26 cellular contexts compared by ENCODE assay signal in the genomic region with DNA sequence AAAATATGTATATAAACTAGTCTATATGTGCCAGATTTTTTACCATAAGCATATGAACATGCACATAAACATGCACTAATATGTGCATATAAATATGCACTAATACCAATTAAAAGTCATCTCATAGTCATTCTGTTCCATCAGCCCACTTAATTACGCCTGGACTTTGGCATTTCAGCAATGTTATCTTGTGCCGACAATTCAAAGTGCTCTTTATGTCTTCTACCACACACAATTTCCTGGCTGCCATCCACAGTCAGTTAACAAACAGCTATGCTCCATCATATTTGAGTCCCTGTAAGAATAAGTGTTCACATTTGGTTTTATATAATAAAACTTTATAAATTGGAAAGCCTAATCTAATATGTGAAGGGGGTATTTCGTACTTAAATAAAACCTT.
DNase-seq lines count a peak whose midpoint lies in the region; ATAC-seq, FAIRE-seq and TF ChIP-seq lines count a peak whose summit lies in the region.
"Had no signal": no experiment of that assay in that cellular context is flagged by ENCODE, and none has a peak within 500 bp of the region (broad histone marks: within the 10 kb centered on the region; RNA-seq: fewer than 3 reads in every experiment).

No MANE protein-coding gene starts in this region.

- POLR2A ChIA-PET in SK-N-SH (lab: Yijun Ruan, JAX): no interaction called here
- POLR2A ChIA-PET in endothelial cell of umbilical vein (lab: Charles Lee): no interaction called here
- POLR2A ChIA-PET in PC-9 (lab: Charles Lee; ENCODE audit: unreplicated experiment): no interaction called here

- no peak for TF ChIP-seq RAD21 in SK-N-SH (IDR thresholded peaks at IDR 0.05; ENCODE audit: low read length)

- TF ChIP-seq POLR2A in endothelial cell of umbilical vein (IDR thresholded peaks at IDR 0.05; ENCODE audit: low read depth, low read length): no peak

- 45% methylated on average over 3 of the region's 3 CpGs for WGBS in SK-N-SH (ENCODE audit: low lambda C conversion rate)

- H3K4me3 ChIP-seq in SK-N-SH (ENCODE audit: low read depth in 2 of 2, low read length in 1 of 2): no peak overlapping the region
- no peak overlapping the region for H3K4me3 ChIP-seq in endothelial cell of umbilical vein (replicated peaks in 1 of 3; ENCODE audit: insufficient read depth in 1 of 3, low read depth in 1 of 3, low read length in 3 of 3)
- no peak overlapping the region for H3K4me3 ChIP-seq in upper lobe of right lung
- H3K4me3 ChIP-seq in PC-9: no peak overlapping the region
- H3K4me3 ChIP-seq: esophagus muscularis mucosa, GM12878, neural progenitor cell, SJCRH30, thoracic aorta had no signal

- H3K4me1 ChIP-seq in SK-N-SH (ENCODE audit: control insufficient read depth in 1 of 2, insufficient read depth in 2 of 2, low read depth in 1 of 2, low read length in 1 of 2): peaks cover 0 to 3% of the 10 kb centered on the region in 2 experiments; a peak in 1 of 4 replicates
- no peaks in the 10 kb centered on the region for H3K4me1 ChIP-seq in endothelial cell of umbilical vein (ENCODE audit: control insufficient read depth, extremely low read depth, insufficient read depth, low read length)
- no peaks in the 10 kb centered on the region for H3K4me1 ChIP-seq in upper lobe of right lung
- no peaks in the 10 kb centered on the region for H3K4me1 ChIP-seq in PC-9 (replicated peaks; ENCODE audit: insufficient read depth)
- H3K4me1 ChIP-seq: esophagus muscularis mucosa, neural progenitor cell, SJCRH30 had no signal

- DNase-seq in SK-N-SH (no peak), endothelial cell of umbilical vein (ENCODE audit: low read depth, low spot score) (peak; percentile 54), kidney glomerular epithelial cell (lab: John Stamatoyannopoulos, UW) (peak; percentile 41), upper lobe of right lung (no peak), NCI-H2081 (lab: John Stamatoyannopoulos, UW) (no peak), PC-9 (no peak)
- DNase-seq: activated CD4-positive, alpha-beta T cell treated with anti-CD3 and anti-CD28 coated beads for 36 hours; activated naive CD4-positive, alpha-beta T cell treated with anti-CD3 and anti-CD28 coated beads for 36 hours; activated T-cell treated with anti-CD3 and anti-CD28 coated beads, Interleukin-2, amount 50 U/mL, for 48 hours; AML-193; DMS79; effector memory CD4-positive, alpha-beta T cell; glutamatergic neuron; NCI-H1092; NCI-H2029; SJCRH30; stimulated activated CD4-positive, alpha-beta T cell treated with anti-CD3 and anti-CD28 coated beads, Interleukin-2, amount 100 ng/mL, for 48 hours; stimulated activated naive B cell treated with anti-CD40 and anti-IgM and Interleukin-4, amounts not matched to agents 10 μg/mL and 1 μg/mL and 100 μg/mL, for 72 hours had no signal

- H3K27me3 ChIP-seq in SK-N-SH (ENCODE audit: insufficient read depth): no peaks in the 10 kb centered on the region
- H3K27me3 ChIP-seq in endothelial cell of umbilical vein (ENCODE audit: control insufficient read depth in 2 of 2, insufficient read depth in 2 of 2, low read length in 2 of 2): peaks cover 0 to 2% of the 10 kb centered on the region in 2 experiments
- no peaks in the 10 kb centered on the region for H3K27me3 ChIP-seq in upper lobe of right lung
- no peaks in the 10 kb centered on the region for H3K27me3 ChIP-seq in PC-9 (ENCODE audit: insufficient read depth, low read depth)
- H3K27me3 ChIP-seq: esophagus muscularis mucosa, neural progenitor cell, SJCRH30 had no signal

- dilution Hi-C loops in endothelial cell of umbilical vein (cut with MboI; ENCODE audit: extremely low pct_ligation_motif_present, low sequenced_read_pairs): no loop called here

- H2AFZ ChIP-seq in SK-N-SH (ENCODE audit: low read depth): no peak overlapping the region
- H2AFZ ChIP-seq in endothelial cell of umbilical vein (ENCODE audit: low read depth, low read length): peak overlapping the region; percentile 23
- no peak overlapping the region for H2AFZ ChIP-seq in PC-9
- H2AFZ ChIP-seq: neural progenitor cell had no signal

- H3K9ac ChIP-seq in SK-N-SH (no peak overlapping the region), endothelial cell of umbilical vein (replicated peaks; ENCODE audit: extremely low read depth, insufficient read depth, low read length) (no peak overlapping the region)
- H3K9ac ChIP-seq: neural progenitor cell had no signal

- no peak for FAIRE-seq in endothelial cell of umbilical vein (lab: Jason Lieb, UNC)
- FAIRE-seq: GM12878 had no signal

- no peak overlapping the region for H3K27ac ChIP-seq in SK-N-SH (ENCODE audit: low read depth in 2 of 2, low read length in 1 of 2)
- H3K27ac ChIP-seq in endothelial cell of umbilical vein (ENCODE audit: insufficient read depth, low read depth, low read length): no peak overlapping the region
- no peak overlapping the region for H3K27ac ChIP-seq in upper lobe of right lung
- no peak overlapping the region for H3K27ac ChIP-seq in PC-9
- H3K27ac ChIP-seq: 22Rv1, esophagus muscularis mucosa, neural progenitor cell, SJCRH30, thoracic aorta had no signal

- H3K9me1 ChIP-seq in endothelial cell of umbilical vein (replicated peaks; ENCODE audit: control insufficient read depth, extremely low read depth, insufficient read depth, low read length): no peaks in the 10 kb centered on the region

- CTCF ChIA-PET in SK-N-SH (lab: Yijun Ruan, JAX): no interaction called here
- CTCF ChIA-PET in endothelial cell of umbilical vein (lab: Charles Lee): no interaction called here
- CTCF ChIA-PET in PC-9 (lab: Charles Lee): no interaction called here

- intact Hi-C loops in endothelial cell of umbilical vein (cut with micrococcal nuclease): no loop called here
- intact Hi-C loops in upper lobe of right lung (cut with DNase I): no loop called here
- intact Hi-C loops in PC-9 (cut with micrococcal nuclease; ENCODE audit: unreplicated experiment): no loop called here

- no TSS peak for BruUV-seq in endothelial cell of umbilical vein (replicated peaks; lab: Mats Ljungman, UMichigan)
- BruUV-seq in PC-9 (replicated peaks; lab: Mats Ljungman, UMichigan): no TSS peak

- H3K4me2 ChIP-seq in SK-N-SH (no peak overlapping the region), endothelial cell of umbilical vein (ENCODE audit: insufficient read depth, low read length) (no peak overlapping the region), PC-9 (no peak overlapping the region)
- H3K4me2 ChIP-seq: neural progenitor cell had no signal

- H3K79me2 ChIP-seq in SK-N-SH (ENCODE audit: insufficient read depth): no peaks in the 10 kb centered on the region
- no peaks in the 10 kb centered on the region for H3K79me2 ChIP-seq in endothelial cell of umbilical vein (ENCODE audit: control insufficient read depth, insufficient read depth, low read length)
- no peaks in the 10 kb centered on the region for H3K79me2 ChIP-seq in PC-9 (ENCODE audit: low read depth)

- H3K9me2 ChIP-seq in SK-N-SH: no peaks in the 10 kb centered on the region; the same call in 1 of the 2 replicates
- 0 out of 2 replicates have a peak, but pooled peaks cover 7% of the 10 kb centered on the region for H3K9me2 ChIP-seq in PC-9 (ENCODE audit: insufficient read depth)

- no peak for TF ChIP-seq CTCF in SK-N-SH (IDR thresholded peaks at IDR 0.05)
- no peak for TF ChIP-seq CTCF in endothelial cell of umbilical vein (IDR thresholded peaks at IDR 0.05; ENCODE audit: extremely low read depth in 1 of 2, insufficient read depth in 1 of 2, low read depth in 1 of 2, low read length in 2 of 2)
- TF ChIP-seq CTCF in upper lobe of right lung (IDR thresholded peaks at IDR 0.05): no peak
- TF ChIP-seq CTCF in PC-9 (conservative IDR thresholded peaks at IDR 0.05): no peak

- H3F3A ChIP-seq in SK-N-SH (replicated peaks; ENCODE audit: insufficient read depth) (no peaks in the 10 kb centered on the region), PC-9 (ENCODE audit: insufficient read depth, low read depth) (no peaks in the 10 kb centered on the region)

- H3K9me3 ChIP-seq in SK-N-SH: no peaks in the 10 kb centered on the region; the same call in 1 of the 2 replicates
- no peaks in the 10 kb centered on the region for H3K9me3 ChIP-seq in endothelial cell of umbilical vein (replicated peaks; ENCODE audit: control insufficient read depth, insufficient read depth, low read length)
- H3K9me3 ChIP-seq in upper lobe of right lung: no peaks in the 10 kb centered on the region
- no peaks in the 10 kb centered on the region for H3K9me3 ChIP-seq in PC-9 (ENCODE audit: insufficient read depth, low read depth)
- H3K9me3 ChIP-seq: esophagus muscularis mucosa, SJCRH30, thoracic aorta had no signal

- TF ChIP-seq EP300 in SK-N-SH (IDR thresholded peaks at IDR 0.05; ENCODE audit: borderline replicate concordance in 1 of 2, low read depth in 1 of 2, low read length in 1 of 2): no peak

- H4K20me1 ChIP-seq in SK-N-SH (ENCODE audit: insufficient read depth) (no peaks in the 10 kb centered on the region), endothelial cell of umbilical vein (replicated peaks; ENCODE audit: control insufficient read depth, extremely low read depth, insufficient read depth, low read length) (no peaks in the 10 kb centered on the region), PC-9 (ENCODE audit: insufficient read depth) (no peaks in the 10 kb centered on the region)

- H3K36me3 ChIP-seq in SK-N-SH (replicated peaks in 1 of 2; ENCODE audit: control insufficient read depth in 1 of 2, insufficient read depth in 2 of 2, low read length in 1 of 2) (no peaks in the 10 kb centered on the region), endothelial cell of umbilical vein (ENCODE audit: control insufficient read depth in 2 of 2, extremely low read depth in 1 of 2, insufficient read depth in 2 of 2, low read length in 2 of 2) (no peaks in the 10 kb centered on the region), upper lobe of right lung (no peaks in the 10 kb centered on the region), PC-9 (ENCODE audit: low read depth) (no peaks in the 10 kb centered on the region)
- H3K36me3 ChIP-seq: esophagus muscularis mucosa, neural progenitor cell, SJCRH30, thoracic aorta had no signal

- ATAC-seq in SK-N-SH treated with all-trans-retinoic acid at 6 μM for 48 hours: no peak
- ATAC-seq in upper lobe of right lung: peak; percentile 62
- no peak for ATAC-seq in GM18867 (IDR thresholded peaks at IDR 0.05; ENCODE audit: unreplicated experiment)
- ATAC-seq: activated CD4-positive, alpha-beta T cell treated with anti-CD3 and anti-CD28 coated beads for 36 hours; GM12878; HCT116; stimulated activated naive B cell treated with anti-CD40 and anti-IgM and Interleukin-4, amounts not matched to agents 10 μg/mL and 1 μg/mL and 100 μg/mL, for 72 hours had no signal

TF ChIP-seq in SK-N-SH treated with all-trans-retinoic acid at 6 μM for 48 hours, 23 proteins besides CTCF, POLR2A, EP300 and RAD21 (continues in another document):
- peak; percentile 71; the same call in 1 of the 2 replicates for TF ChIP-seq ESRRG (CRISPR knock-in tag; IDR thresholded peaks at IDR 0.05)
- TF ChIP-seq CSDC2 (CRISPR knock-in tag; IDR thresholded peaks at IDR 0.05): no peak

TF ChIP-seq in SK-N-SH, 30 proteins besides CTCF, POLR2A, EP300 and RAD21 (continues in another document):
- TF ChIP-seq ELF1 (IDR thresholded peaks at IDR 0.05): no peak
- TF ChIP-seq TCF12 (IDR thresholded peaks at IDR 0.05): no peak
- TF ChIP-seq GATA2 (CRISPR knock-in tag; IDR thresholded peaks at IDR 0.05): no peak

TF ChIP-seq in endothelial cell of umbilical vein, 7 proteins besides CTCF, POLR2A, EP300 and RAD21 (continues in another document):
- TF ChIP-seq FOS (IDR thresholded peaks at IDR 0.05; ENCODE audit: borderline replicate concordance, insufficient read depth, low read length) (no peak), MYC (IDR thresholded peaks at IDR 0.05; ENCODE audit: low read depth, low read length) (no peak)

Comparison
In these comparisons a context has a peak if more than half of its experiments do, and no peak if none do; other contexts are left out.
1. DNase-seq: peak in endothelial cell of umbilical vein (single experiment) and kidney glomerular epithelial cell (single experiment); none in SK-N-SH (single experiment), upper lobe of right lung (single experiment), NCI-H2081 (0 of 2) and PC-9 (0 of 2).